ENCODE assay signal across 8 cellular contexts in genomic region chr1:2413495-2414296, GRCh38. TPM values are rescaled to one million over a fixed set of nuclear protein-coding genes. Genes with fewer than 3 reads are reported as not detected.
DNase-seq lines count a peak whose midpoint lies in the region; ATAC-seq and TF ChIP-seq lines count a peak whose summit lies in the region.

No MANE protein-coding gene starts in this region.

- CTCF ChIA-PET in GM10248 (lab: Yijun Ruan, JAX), result interaction anchor here (0.7 to 2.6 kb wide), 8 partner anchors 10 to 1011 kb away, joined by 3 to 18 read pairs (median 4); no protein-coding TSS in a partner anchor

- POLR2A ChIA-PET in GM10248 (lab: Yijun Ruan, JAX), result interaction anchor here (0.6 to 1.0 kb wide), 2 partner anchors 22 to 88 kb away, joined by 3 to 4 read pairs; partner anchors contain the start of genes MORN1 and RER1

- peak overlapping the region; percentile 99 for H3K4me3 ChIP-seq in left ventricle myocardium inferior
- H3K4me3 ChIP-seq in WI38 (ENCODE audit: low read depth, low read length), result peak overlapping the region; percentile 65
- H3K4me3 ChIP-seq in esophagus muscularis mucosa, result peak overlapping the region; percentile 75 to 97 (median 94)
- peak overlapping the region; percentile 60 for H3K4me3 ChIP-seq in retinal pigment epithelial cell (ENCODE audit: low read length)

- H3K9me3 ChIP-seq in left ventricle myocardium inferior (replicated peaks) (no peaks in the 10 kb centered on the region), esophagus muscularis mucosa (no peaks in the 10 kb centered on the region)

- TF ChIP-seq EP300 in esophagus muscularis mucosa (IDR thresholded peaks at IDR 0.05), result no peak

- DNase-seq in left ventricle myocardium inferior (no peak), cardiac septum (ENCODE audit: low spot score) (no peak), esophagus muscularis mucosa (ENCODE audit: extremely low spot score) (no peak), retinal pigment epithelial cell (ENCODE audit: low read depth) (no peak), GM10248 (ENCODE audit: extremely low spot score) (no peak), foreskin keratinocyte (no peak)

- intact Hi-C loops in left ventricle myocardium inferior (cut with micrococcal nuclease) (no loop called here), cardiac septum (cut with DNase I) (loop anchor here (1.0 to 5.0 kb wide), 4 partner anchors 135 to 373 kb away; partner anchors contain the start of gene PRXL2B), esophagus muscularis mucosa (cut with DNase I) (loop anchor here (1.0 to 5.0 kb wide), 4 partner anchors 114 to 229 kb away; partner anchors contain the start of gene PANK4)

- H3K4me1 ChIP-seq in left ventricle myocardium inferior (peaks cover 41% of the 10 kb centered on the region), esophagus muscularis mucosa (peaks cover 27 to 37% (median 30%) of the 10 kb centered on the region in 4 donors), foreskin keratinocyte (peaks cover 8% of the 10 kb centered on the region)

- no peaks in the 10 kb centered on the region for H3K36me3 ChIP-seq in left ventricle myocardium inferior
- H3K36me3 ChIP-seq in esophagus muscularis mucosa, result peaks cover under 1 to 16% (median 8%) of the 10 kb centered on the region in 4 donors

- H3K27ac ChIP-seq in left ventricle myocardium inferior (replicated peaks), result peak overlapping the region; percentile 92
- peak overlapping the region; percentile 87 to 95 (median 92) for H3K27ac ChIP-seq in esophagus muscularis mucosa (replicated peaks in 1 of 4)
- no peak overlapping the region for H3K27ac ChIP-seq in foreskin keratinocyte

- peaks cover 37% of the 10 kb centered on the region for H3K27me3 ChIP-seq in left ventricle myocardium inferior (ENCODE audit: low read depth)
- H3K27me3 ChIP-seq in esophagus muscularis mucosa, result peaks cover 0 to 36% (median 12%) of the 10 kb centered on the region in 4 donors
- no peaks in the 10 kb centered on the region for H3K27me3 ChIP-seq in foreskin keratinocyte

- ATAC-seq in foreskin keratinocyte, result no peak
- no peak for ATAC-seq in GM19467 (IDR thresholded peaks at IDR 0.05; ENCODE audit: unreplicated experiment)

- TF ChIP-seq POLR2A in esophagus muscularis mucosa (IDR thresholded peaks at IDR 0.05; ENCODE audit: low read depth), result no peak

- 50% methylated on average over 22 of the region's 28 CpGs for WGBS in esophagus muscularis mucosa

- TF ChIP-seq CTCF in left ventricle myocardium inferior (IDR thresholded peaks at IDR 0.05; ENCODE audit: borderline replicate concordance) (no peak), WI38 (IDR thresholded peaks at IDR 0.05; ENCODE audit: low read depth, low read length) (no peak), esophagus muscularis mucosa (IDR thresholded peaks at IDR 0.05) (no peak), retinal pigment epithelial cell (conservative IDR thresholded peaks at IDR 0.05; ENCODE audit: low read depth, low read length) (no peak), GM10248 (IDR thresholded peaks at IDR 0.05; ENCODE audit: control extremely low read depth, extremely low read depth, low read depth, missing control alignments) (no peak), foreskin keratinocyte (conservative IDR thresholded peaks at IDR 0.05) (no peak)

RNA-seq across cellular contexts. Expression of gene PEX10, which starts 1.3 kb away (rescaled TPM):
- total RNA-seq in left ventricle myocardium inferior (15.8 TPM), cardiac septum (18.1 TPM), esophagus muscularis mucosa (10 to 100 TPM; 14.2 to 27.1 (median 20.3) TPM), foreskin keratinocyte (28.5 and 31.1 TPM in 2 replicates)
- 27.1 and 27.7 TPM in 2 replicates for polyA plus RNA-seq in foreskin keratinocyte

RNA-seq across cellular contexts. Expression of gene RER1, which starts 22.1 kb away (rescaled TPM):
- 80.5 TPM for total RNA-seq in left ventricle myocardium inferior
- total RNA-seq in cardiac septum, result 81.9 TPM
- 10 to 100 TPM; 47.3 to 67.3 (median 56.4) TPM for total RNA-seq in esophagus muscularis mucosa
- total RNA-seq in foreskin keratinocyte, result 140 and 161 TPM in 2 replicates
- 205 and 223 TPM in 2 replicates for polyA plus RNA-seq in foreskin keratinocyte

RNA-seq across cellular contexts. Expression of gene MORN1, which starts 22.3 kb away (rescaled TPM):
- total RNA-seq in left ventricle myocardium inferior, result 4.5 TPM
- total RNA-seq in cardiac septum, result 3.6 TPM
- 1 to 10 TPM; 7.0 to 9.8 (median 8.0) TPM for total RNA-seq in esophagus muscularis mucosa
- 5.3 and 5.9 TPM in 2 replicates for total RNA-seq in foreskin keratinocyte
- 2.1 and 2.2 TPM in 2 replicates for polyA plus RNA-seq in foreskin keratinocyte
